ENCODE assay signal across 9 cellular contexts in the genomic region with DNA sequence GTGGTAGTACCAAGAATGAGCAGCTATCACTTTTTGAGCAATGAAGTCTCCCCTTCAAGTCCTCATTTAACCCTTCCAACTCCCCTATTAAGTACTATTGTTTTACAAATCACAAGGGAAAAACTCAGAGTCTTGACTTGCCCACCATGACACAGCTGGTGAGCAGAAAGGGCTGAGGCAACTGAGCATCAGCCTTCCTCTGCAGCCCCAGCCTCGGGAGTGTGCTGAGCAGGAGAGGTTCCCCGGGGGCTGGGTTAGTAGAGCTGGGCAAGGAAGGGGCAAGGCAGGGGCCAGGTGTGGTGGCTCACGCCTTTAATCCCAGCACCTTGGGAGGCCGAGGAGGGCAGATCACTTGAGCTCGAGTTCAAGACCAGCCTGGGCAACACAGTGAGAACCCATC. TPM values are rescaled to one million over a fixed set of nuclear protein-coding genes. Genes with fewer than 3 reads are reported as not detected.
DNase-seq lines count a peak whose midpoint lies in the region; TF ChIP-seq lines count a peak whose summit lies in the region.
"Had no signal": no experiment of that assay in that cellular context is flagged by ENCODE, and none has a peak within 500 bp of the region (broad histone marks: within the 10 kb centered on the region; RNA-seq: fewer than 3 reads in every experiment).

No MANE protein-coding gene starts in this region.

- no peak overlapping the region for H2BK15ac ChIP-seq in mesenchymal stem cell (ENCODE audit: low read depth, poor library complexity, severe bottlenecking)

- no peak overlapping the region for H3K4me2 ChIP-seq in mesenchymal stem cell (ENCODE audit: low read length, poor library complexity, severe bottlenecking)
- H3K4me2 ChIP-seq: SK-N-SH had no signal

- H3K36me3 Mint-ChIP-seq in activated naive CD4-positive, alpha-beta T cell treated with anti-CD3 and anti-CD28 coated beads, Interleukin-2, amount 50 U/mL, for 24 hours: peaks cover 15% of the 10 kb centered on the region
- peaks cover 4% of the 10 kb centered on the region for H3K36me3 Mint-ChIP-seq in activated naive CD4-positive, alpha-beta T cell treated with anti-CD3 and anti-CD28 coated beads for 36 hours (ENCODE audit: low read depth)
- peaks cover 2% of the 10 kb centered on the region for H3K36me3 Mint-ChIP-seq in activated naive CD8-positive, alpha-beta T cell

- TF ChIP-seq POLR2A in transverse colon (IDR thresholded peaks at IDR 0.05): no peak

- peak overlapping the region; percentile 97 for H3K9ac ChIP-seq in mesenchymal stem cell (ENCODE audit: low read length)
- H3K9ac ChIP-seq: SK-N-SH had no signal

- H3K36me3 ChIP-seq in mesenchymal stem cell (ENCODE audit: control insufficient read depth in 1 of 2, insufficient read depth in 2 of 2, low read depth in 1 of 2, low read length in 2 of 2): peaks cover 2 to 15% of the 10 kb centered on the region in 2 experiments
- no peaks in the 10 kb centered on the region for H3K36me3 ChIP-seq in transverse colon

- H2BK120ac ChIP-seq in mesenchymal stem cell (ENCODE audit: low read depth, low read length): no peak overlapping the region

- no peak overlapping the region for H3K23ac ChIP-seq in mesenchymal stem cell (ENCODE audit: low read length in 2 of 2)

- peak overlapping the region; percentile 59 for H3K4me3 Mint-ChIP-seq in activated naive CD4-positive, alpha-beta T cell treated with anti-CD3 and anti-CD28 coated beads, Interleukin-2, amount 50 U/mL, for 24 hours
- no peak overlapping the region for H3K4me3 Mint-ChIP-seq in activated naive CD4-positive, alpha-beta T cell treated with anti-CD3 and anti-CD28 coated beads for 36 hours
- peak overlapping the region; percentile 90 for H3K4me3 Mint-ChIP-seq in activated naive CD8-positive, alpha-beta T cell

- H3K4me1 ChIP-seq in mesenchymal stem cell (ENCODE audit: control insufficient read depth, insufficient read depth, low read depth, low read length) (peaks cover 13% of the 10 kb centered on the region), transverse colon (peaks cover 12 to 74% (median 47%) of the 10 kb centered on the region in 4 donors)

- peaks cover 21% of the 10 kb centered on the region for H3K79me1 ChIP-seq in mesenchymal stem cell (replicated peaks; ENCODE audit: low read length, poor library complexity, severe bottlenecking)

- 89% methylated on average over 2 of the region's 5 CpGs for WGBS in mesenchymal stem cell
- 57% methylated on average over 5 of the region's 5 CpGs; no CpG with 5 or more reads in 1 of the 2 donors for WGBS in transverse colon (ENCODE audit: low coverage in 1 of 2), 2 donors

- peak overlapping the region; percentile 56 for H3K27ac Mint-ChIP-seq in activated naive CD4-positive, alpha-beta T cell treated with anti-CD3 and anti-CD28 coated beads, Interleukin-2, amount 50 U/mL, for 24 hours
- H3K27ac Mint-ChIP-seq in activated naive CD4-positive, alpha-beta T cell treated with anti-CD3 and anti-CD28 coated beads for 36 hours: no peak overlapping the region
- H3K27ac Mint-ChIP-seq in activated naive CD8-positive, alpha-beta T cell: peak overlapping the region; percentile 64

- intact Hi-C loops in activated naive CD4-positive, alpha-beta T cell treated with anti-CD3 and anti-CD28 coated beads for 36 hours (cut with micrococcal nuclease): loop anchor here (5.0 to 10.0 kb wide), 4 partner anchors 114 to 744 kb away; partner anchors contain the start of genes LCOR, PI4K2A and TM9SF3
- intact Hi-C loops in transverse colon (cut with DNase I; ENCODE audit: low total_unique reads): no loop called here

- H3K9me3 Mint-ChIP-seq in activated naive CD4-positive, alpha-beta T cell treated with anti-CD3 and anti-CD28 coated beads, Interleukin-2, amount 50 U/mL, for 24 hours: no peaks in the 10 kb centered on the region
- H3K9me3 Mint-ChIP-seq in activated naive CD4-positive, alpha-beta T cell treated with anti-CD3 and anti-CD28 coated beads for 36 hours: no peaks in the 10 kb centered on the region
- no peaks in the 10 kb centered on the region for H3K9me3 Mint-ChIP-seq in activated naive CD8-positive, alpha-beta T cell (ENCODE audit: low read depth)

- H4K8ac ChIP-seq in mesenchymal stem cell (ENCODE audit: low read length): peak overlapping the region; percentile 75

- H3K9me3 ChIP-seq in mesenchymal stem cell (ENCODE audit: control insufficient read depth, low read length): no peaks in the 10 kb centered on the region
- H3K9me3 ChIP-seq in transverse colon: no peaks in the 10 kb centered on the region
- H3K9me3 ChIP-seq: SK-N-SH had no signal

- H3K14ac ChIP-seq in mesenchymal stem cell (ENCODE audit: low read length in 2 of 2): no peak overlapping the region

- CTCF ChIA-PET in activated naive CD4-positive, alpha-beta T cell treated with anti-CD3 and anti-CD28 coated beads for 36 hours (lab: Charles Lee): interaction anchor here (0.6 to 4.0 kb wide), 6 partner anchors 12 to 259 kb away, joined by 4 to 39 read pairs (median 4); partner anchors contain the start of gene FRAT1

- no peak overlapping the region for H2AFZ ChIP-seq in mesenchymal stem cell (ENCODE audit: low read depth, low read length)

- H3K4me1 Mint-ChIP-seq in activated naive CD4-positive, alpha-beta T cell treated with anti-CD3 and anti-CD28 coated beads, Interleukin-2, amount 50 U/mL, for 24 hours: peaks cover 79% of the 10 kb centered on the region
- peaks cover 58% of the 10 kb centered on the region for H3K4me1 Mint-ChIP-seq in activated naive CD4-positive, alpha-beta T cell treated with anti-CD3 and anti-CD28 coated beads for 36 hours (ENCODE audit: low read depth)
- H3K4me1 Mint-ChIP-seq in activated naive CD8-positive, alpha-beta T cell (ENCODE audit: low read depth): peaks cover 59% of the 10 kb centered on the region

- TF ChIP-seq EP300 in transverse colon (IDR thresholded peaks at IDR 0.05; ENCODE audit: low read depth): no peak

- no peak overlapping the region for H2BK12ac ChIP-seq in mesenchymal stem cell (ENCODE audit: low read length in 2 of 2)

- H2BK5ac ChIP-seq in mesenchymal stem cell (ENCODE audit: low read depth, low read length, poor library complexity, severe bottlenecking): no peak overlapping the region

- H3K27ac ChIP-seq in mesenchymal stem cell (ENCODE audit: low read length, poor library complexity, severe bottlenecking) (no peak overlapping the region), transverse colon (peak overlapping the region; percentile 98 to 99 (median 98)), substantia nigra (ENCODE audit: low read depth, low read length, poor library complexity, severe bottlenecking) (no peak overlapping the region)

- H2AK5ac ChIP-seq in mesenchymal stem cell (ENCODE audit: low read length, severe bottlenecking): no peak overlapping the region

- H3K27me3 ChIP-seq in mesenchymal stem cell (ENCODE audit: control insufficient read depth in 1 of 2, insufficient read depth in 1 of 2, low read length in 2 of 2): peaks cover 0 to 5% of the 10 kb centered on the region in 2 experiments
- no peaks in the 10 kb centered on the region for H3K27me3 ChIP-seq in transverse colon

- no peak overlapping the region for H3K18ac ChIP-seq in mesenchymal stem cell (ENCODE audit: low read depth in 1 of 2, low read length in 2 of 2)

- no peak overlapping the region for H4K91ac ChIP-seq in mesenchymal stem cell (ENCODE audit: low read length)

- no peaks in the 10 kb centered on the region for H3K27me3 Mint-ChIP-seq in activated naive CD4-positive, alpha-beta T cell treated with anti-CD3 and anti-CD28 coated beads, Interleukin-2, amount 50 U/mL, for 24 hours
- no peaks in the 10 kb centered on the region for H3K27me3 Mint-ChIP-seq in activated naive CD4-positive, alpha-beta T cell treated with anti-CD3 and anti-CD28 coated beads for 36 hours (ENCODE audit: low read depth)
- no peaks in the 10 kb centered on the region for H3K27me3 Mint-ChIP-seq in activated naive CD8-positive, alpha-beta T cell

- in situ Hi-C loops in transverse colon (cut with MboI; ENCODE audit: low pct_ligation_motif_present in 1 of 4, low pct_unique_long_range_greater_than_20kb in 1 of 4, low sequenced_read_pairs in 3 of 4): no loop called here

- no peak for DNase-seq in activated naive CD4-positive, alpha-beta T cell treated with anti-CD3 and anti-CD28 coated beads for 36 hours
- DNase-seq in mesenchymal stem cell (no peak), transverse colon (no peak), inferior parietal cortex (ENCODE audit: extremely low spot score) (no peak), substantia nigra (lab: John Stamatoyannopoulos, UW) (no peak), SK-N-DZ (ENCODE audit: low spot score) (no peak)
- DNase-seq: SK-N-SH had no signal

- peak overlapping the region in 1 of 2 experiments; percentile 84 for H3K4me3 ChIP-seq in mesenchymal stem cell (ENCODE audit: insufficient read depth in 1 of 2, low read depth in 1 of 2, low read length in 2 of 2)
- peak overlapping the region in 3 of 4 donors; percentile 86 to 98 (median 89) for H3K4me3 ChIP-seq in transverse colon

- H3K4ac ChIP-seq in mesenchymal stem cell (ENCODE audit: low read depth in 1 of 2, low read length in 2 of 2): no peak overlapping the region

- TF ChIP-seq CTCF in transverse colon (IDR thresholded peaks at IDR 0.05): no peak

RNA-seq across cellular contexts. Expression of gene FRAT2, which starts 3.2 kb away (rescaled TPM):
- 1 to 10 TPM; 5.1 to 5.6 TPM for total RNA-seq in activated naive CD4-positive, alpha-beta T cell treated with anti-CD3 and anti-CD28 coated beads for 36 hours
- polyA plus RNA-seq in mesenchymal stem cell (2013, experiment 1 of 2): 4.1 TPM
- polyA plus RNA-seq in mesenchymal stem cell (2013, experiment 2 of 2): 4.2 TPM
- 10 to 100 TPM; 46.4 to 72.2 (median 54.6) TPM for total RNA-seq in transverse colon
- polyA plus RNA-seq in SK-N-DZ (2014; cell fraction: cytosol; rRNA removed): 28.7 and 37.0 TPM in 2 replicates
- polyA plus RNA-seq in SK-N-DZ (2014; cell fraction: nucleus; rRNA removed): 11.9 and 21.8 TPM in 2 replicates

RNA-seq across cellular contexts. Expression of gene FRAT1, which starts 12.2 kb away (rescaled TPM):
- 1 to 10 TPM; 2.3 to 3.0 TPM for total RNA-seq in activated naive CD4-positive, alpha-beta T cell treated with anti-CD3 and anti-CD28 coated beads for 36 hours
- 0.88 TPM for polyA plus RNA-seq in mesenchymal stem cell (2013, experiment 1 of 2)
- polyA plus RNA-seq in mesenchymal stem cell (2013, experiment 2 of 2): 0.79 TPM
- total RNA-seq in transverse colon: 10 to 100 TPM in 2 of 4 donors, 1 to 10 TPM in 2; 5.8 to 15.7 (median 10.3) TPM
- 2.8 and 3.4 TPM in 2 replicates for polyA plus RNA-seq in SK-N-DZ (2014; cell fraction: cytosol; rRNA removed)
- polyA plus RNA-seq in SK-N-DZ (2014; cell fraction: nucleus; rRNA removed): 1.3 and 2.1 TPM in 2 replicates

RNA-seq across cellular contexts. Expression of gene ARHGAP19, which starts 38.9 kb away (rescaled TPM):
- total RNA-seq in activated naive CD4-positive, alpha-beta T cell treated with anti-CD3 and anti-CD28 coated beads for 36 hours: 10 to 100 TPM; 76.7 to 91.9 TPM
- polyA plus RNA-seq in mesenchymal stem cell (2013, experiment 1 of 2): 6.8 TPM
- 6.5 TPM for polyA plus RNA-seq in mesenchymal stem cell (2013, experiment 2 of 2)
- 1 to 10 TPM; 4.5 to 8.4 (median 7.4) TPM for total RNA-seq in transverse colon
- polyA plus RNA-seq in SK-N-DZ (2014; cell fraction: cytosol; rRNA removed): 31.5 and 48.2 TPM in 2 replicates
- polyA plus RNA-seq in SK-N-DZ (2014; cell fraction: nucleus; rRNA removed): 29.5 and 39.4 TPM in 2 replicates

Comparison
In these comparisons a context has a peak if more than half of its experiments do, and no peak if none do; other contexts are left out.
1. H3K27ac ChIP-seq: peak in transverse colon (4 of 4); none in mesenchymal stem cell (single experiment) and substantia nigra (single experiment).
2. RNA of gene FRAT2, which starts 3.2 kb away (total RNA-seq): 46.4 to 72.2 TPM in transverse colon; 5.1 to 5.6 TPM in activated naive CD4-positive, alpha-beta T cell treated with anti-CD3 and anti-CD28 coated beads for 36 hours; every median in the first group is over 4 times any median in the second.
3. RNA of gene ARHGAP19, which starts 38.9 kb away (total RNA-seq): 76.7 to 91.9 TPM in activated naive CD4-positive, alpha-beta T cell treated with anti-CD3 and anti-CD28 coated beads for 36 hours; 4.5 to 8.4 TPM in transverse colon; every median in the first group is over 4 times any median in the second.